8 cellular contexts compared by ENCODE assay signal in genomic region chr20:38321959-38322598, GRCh38.
DNase-seq lines count a peak whose midpoint lies in the region; ATAC-seq and TF ChIP-seq lines count a peak whose summit lies in the region.

No MANE protein-coding gene starts in this region.

- TF ChIP-seq CTCF in AG10803 (conservative IDR thresholded peaks at IDR 0.05; ENCODE audit: low read length) = peak; percentile 81
- TF ChIP-seq CTCF in RWPE1 (conservative IDR thresholded peaks at IDR 0.05; ENCODE audit: low read depth) = peak; percentile 81

- DNase-seq in AG10803 (ENCODE audit: low read depth) (peak; percentile 70), HCEC 1CT (peak; percentile 62), RWPE1 (ENCODE audit: low spot score) (peak; percentile 82), fibroblast of gingiva (ENCODE audit: low read depth) (peak; percentile 61), nucleus accumbens (lab: John Stamatoyannopoulos, UW) (peak in 39 of 56 donors; percentile 4 to 77 (median 39)), KG1 (lab: John Stamatoyannopoulos, UW) (no peak)

- H3K4me3 ChIP-seq in AG10803 (ENCODE audit: low read length) = no peak overlapping the region

- CTCF ChIA-PET in RWPE1 (lab: Yijun Ruan, JAX) = interaction anchor here (0.5 to 1.8 kb wide), 39 partner anchors 8 to 892 kb away, joined by 3 to 19 read pairs (median 5); no protein-coding TSS in a partner anchor

- no peak overlapping the region for H3K27ac ChIP-seq in RWPE1

- ATAC-seq in GM18867 (IDR thresholded peaks at IDR 0.05; ENCODE audit: unreplicated experiment) (no peak), HG02852 (IDR thresholded peaks at IDR 0.05; ENCODE audit: unreplicated experiment) (no peak)

- POLR2A ChIA-PET in RWPE1 (lab: Yijun Ruan, JAX; ENCODE audit: low non-redundant PET) = no interaction called here
